Comparison of ENCODE assay signal across 16 cellular contexts in the genomic region with DNA sequence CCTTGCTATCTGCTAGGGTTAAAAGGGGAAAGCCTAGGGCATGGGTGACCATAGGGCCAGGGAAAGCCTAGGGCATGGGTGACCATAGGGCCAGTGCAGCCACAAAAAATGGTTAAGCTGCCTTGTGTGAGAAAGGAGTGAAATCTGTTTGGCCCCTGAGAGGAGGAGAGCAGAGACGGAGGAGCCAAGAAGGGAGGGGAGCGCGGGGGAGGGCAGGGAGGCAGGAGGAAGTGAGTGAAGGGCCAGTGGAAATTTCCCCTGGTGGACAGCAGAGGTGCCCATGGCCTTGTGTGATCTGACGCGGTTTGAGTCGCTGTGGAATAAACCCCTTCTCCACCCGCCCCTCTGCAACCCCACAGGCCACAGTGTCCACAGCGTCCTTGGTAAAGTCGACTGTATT. TPM values are rescaled to one million over a fixed set of nuclear protein-coding genes. Genes with fewer than 3 reads are reported as not detected.
DNase-seq lines count a peak whose midpoint lies in the region; ATAC-seq and TF ChIP-seq lines count a peak whose summit lies in the region.
"Had no signal": no experiment of that assay in that cellular context is flagged by ENCODE, and none has a peak within 500 bp of the region (broad histone marks: within the 10 kb centered on the region; RNA-seq: fewer than 3 reads in every experiment).

No MANE protein-coding gene starts in this region.

- H3K4me3 ChIP-seq in BLaER1 treated with 17β-estradiol and CSF1 and Interleukin-3, amounts not matched to agents 10 nM and 100 nM, result no peak overlapping the region
- no peak overlapping the region for H3K4me3 ChIP-seq in sigmoid colon
- H3K4me3 ChIP-seq: A549 had no signal

- no peaks in the 10 kb centered on the region for H3K9me3 Mint-ChIP-seq in chondrocyte (ENCODE audit: low read depth)
- H3K9me3 Mint-ChIP-seq in activated T-cell treated with anti-CD3 and anti-CD28 coated beads, Interleukin-2, amount 50 U/mL, for 72 hours, result no peaks in the 10 kb centered on the region
- H3K9me3 Mint-ChIP-seq: CD8-positive, alpha-beta memory T cell had no signal

- no peak for TF ChIP-seq EP300 in sigmoid colon (IDR thresholded peaks at IDR 0.05)

- no peaks in the 10 kb centered on the region for H3K36me3 ChIP-seq in BLaER1 treated with 17β-estradiol and CSF1 and Interleukin-3, amounts not matched to agents 10 nM and 100 nM
- H3K36me3 ChIP-seq in sigmoid colon, result no peaks in the 10 kb centered on the region

- H3K4me2 ChIP-seq in BLaER1 treated with 17β-estradiol and CSF1 and Interleukin-3, amounts not matched to agents 10 nM and 100 nM, result peak overlapping the region in 9 of 11 experiments; percentile 4 to 40 (median 23); a peak in 7 of 22 replicates
- H3K4me2 ChIP-seq: A549 had no signal

- no peaks in the 10 kb centered on the region for H3K36me3 Mint-ChIP-seq in chondrocyte (ENCODE audit: low read depth)
- H3K36me3 Mint-ChIP-seq in activated T-cell treated with anti-CD3 and anti-CD28 coated beads, Interleukin-2, amount 50 U/mL, for 72 hours (ENCODE audit: insufficient read depth in 2 of 2), result no peaks in the 10 kb centered on the region
- H3K36me3 Mint-ChIP-seq: CD8-positive, alpha-beta memory T cell had no signal

- H3K27ac ChIP-seq in BLaER1 treated with 17β-estradiol and CSF1 and Interleukin-3, amounts not matched to agents 10 nM and 100 nM, result no peak overlapping the region
- H3K27ac ChIP-seq in sigmoid colon, result no peak overlapping the region
- H3K27ac ChIP-seq: A549 had no signal

- no peaks in the 10 kb centered on the region for H3K9me3 ChIP-seq in BLaER1 treated with 17β-estradiol and CSF1 and Interleukin-3, amounts not matched to agents 10 nM and 100 nM (replicated peaks in 1 of 11)
- no peaks in the 10 kb centered on the region for H3K9me3 ChIP-seq in sigmoid colon
- H3K9me3 ChIP-seq: A549 had no signal

- TF ChIP-seq CTCF in chondrocyte (IDR thresholded peaks at IDR 0.05) (no peak), sigmoid colon (IDR thresholded peaks at IDR 0.05) (no peak)

- no peaks in the 10 kb centered on the region for H3K27me3 Mint-ChIP-seq in chondrocyte (ENCODE audit: low read depth)
- no peaks in the 10 kb centered on the region for H3K27me3 Mint-ChIP-seq in activated T-cell treated with anti-CD3 and anti-CD28 coated beads, Interleukin-2, amount 50 U/mL, for 72 hours (ENCODE audit: low read depth)

- peak; percentile 54 for DNase-seq in Ammon's horn (ENCODE audit: low spot score)
- peak; percentile 29 for DNase-seq in chondrocyte (ENCODE audit: low spot score)
- peak; percentile 63 for DNase-seq in sigmoid colon
- DNase-seq in activated T-cell treated with anti-CD3 and anti-CD28 coated beads, Interleukin-2, amount 50 U/mL, for 72 hours, result no peak
- DNase-seq: CD8-positive, alpha-beta memory T cell; DMS53; GF-D8 had no signal

- intact Hi-C loops in sigmoid colon (cut with DNase I), result no loop called here

- no peaks in the 10 kb centered on the region; a peak in 2 of 22 replicates for H4K20me1 ChIP-seq in BLaER1 treated with 17β-estradiol and CSF1 and Interleukin-3, amounts not matched to agents 10 nM and 100 nM

- H3K4me1 ChIP-seq in BLaER1 treated with 17β-estradiol and CSF1 and Interleukin-3, amounts not matched to agents 10 nM and 100 nM, result peaks cover 22 to 82% (median 52%) of the 10 kb centered on the region in 10 experiments
- peaks cover 0 to 27% (median 22%) of the 10 kb centered on the region in 4 donors for H3K4me1 ChIP-seq in sigmoid colon
- H3K4me1 ChIP-seq: A549 had no signal

- WGBS in sigmoid colon, 2 donors, result 87 to 88% methylated on average over 9 of the region's 9 CpGs

- peaks cover 2% of the 10 kb centered on the region for H3K4me1 Mint-ChIP-seq in chondrocyte (ENCODE audit: low read depth)
- peaks cover 2% of the 10 kb centered on the region for H3K4me1 Mint-ChIP-seq in activated T-cell treated with anti-CD3 and anti-CD28 coated beads, Interleukin-2, amount 50 U/mL, for 72 hours (ENCODE audit: low read depth)

- no peak for TF ChIP-seq POLR2A in sigmoid colon (IDR thresholded peaks at IDR 0.05)

- H3K9ac ChIP-seq in BLaER1 treated with 17β-estradiol and CSF1 and Interleukin-3, amounts not matched to agents 10 nM and 100 nM, result no peak overlapping the region

- H3K27ac Mint-ChIP-seq in chondrocyte (ENCODE audit: unreplicated experiment), result no peak overlapping the region
- no peak overlapping the region for H3K27ac Mint-ChIP-seq in activated T-cell treated with anti-CD3 and anti-CD28 coated beads, Interleukin-2, amount 50 U/mL, for 72 hours

- no peak overlapping the region for H3K4me3 Mint-ChIP-seq in chondrocyte (ENCODE audit: unreplicated experiment)
- no peak overlapping the region for H3K4me3 Mint-ChIP-seq in activated T-cell treated with anti-CD3 and anti-CD28 coated beads, Interleukin-2, amount 50 U/mL, for 72 hours
- H3K4me3 Mint-ChIP-seq: CD8-positive, alpha-beta memory T cell had no signal

- ATAC-seq in activated T-cell treated with anti-CD3 and anti-CD28 coated beads, Interleukin-2, amount 50 U/mL, for 72 hours (replicated peaks in 1 of 2), result no peak
- ATAC-seq in GM18519 (IDR thresholded peaks at IDR 0.05; ENCODE audit: low FRiP score, unreplicated experiment) (no peak), HG03432 (IDR thresholded peaks at IDR 0.05; ENCODE audit: unreplicated experiment) (no peak)
- ATAC-seq: A549, HCT116 had no signal

- H3K27me3 ChIP-seq in BLaER1 treated with 17β-estradiol and CSF1 and Interleukin-3, amounts not matched to agents 10 nM and 100 nM, result peaks cover 0 to 12% (median 4%) of the 10 kb centered on the region in 11 experiments; a peak in 7 of 22 replicates
- peaks cover 0 to 10% (median 0%) of the 10 kb centered on the region in 3 donors for H3K27me3 ChIP-seq in sigmoid colon

RNA-seq across cellular contexts. Expression of a gene that starts 0.6 kb away (rescaled TPM):
- total RNA-seq in chondrocyte, result not detected in 3 replicates
- total RNA-seq in sigmoid colon, result under 1 TPM; 0.14 to 0.83 (median 0.60) TPM
- polyA plus RNA-seq in sigmoid colon, result under 1 TPM in 1 of 3 donors, not detected in 2; 0.12 TPM
- total RNA-seq in activated T-cell treated with anti-CD3 and anti-CD28 coated beads, Interleukin-2, amount 50 U/mL, for 72 hours, result not detected
- total RNA-seq: CD8-positive, alpha-beta memory T cell; HT1080 had no signal
- polyA plus RNA-seq: AG04450; BJ; CD8-positive, alpha-beta memory T cell had no signal

RNA-seq across cellular contexts. Expression of a gene that starts 10.4 kb away (rescaled TPM):
- total RNA-seq in chondrocyte (0.20 TPM in 1 of 3 replicates, not detected in the others), sigmoid colon (not detected)
- polyA plus RNA-seq in sigmoid colon, result under 1 TPM in 1 of 3 donors, not detected in 2; 0.09 TPM
- total RNA-seq in activated T-cell treated with anti-CD3 and anti-CD28 coated beads, Interleukin-2, amount 50 U/mL, for 72 hours, result not detected
- total RNA-seq: CD8-positive, alpha-beta memory T cell; HT1080 had no signal
- polyA plus RNA-seq: A549; AG04450; BJ; CD8-positive, alpha-beta memory T cell had no signal

RNA-seq across cellular contexts. Expression of a gene that starts 21.6 kb away (rescaled TPM):
- total RNA-seq in chondrocyte (not detected in 3 replicates), sigmoid colon (not detected)
- polyA plus RNA-seq in sigmoid colon, result not detected
- not detected for total RNA-seq in activated T-cell treated with anti-CD3 and anti-CD28 coated beads, Interleukin-2, amount 50 U/mL, for 72 hours
- total RNA-seq: CD8-positive, alpha-beta memory T cell; H1; HT1080 had no signal
- polyA plus RNA-seq: A549; AG04450; BJ; CD8-positive, alpha-beta memory T cell; H1 had no signal

RNA-seq across cellular contexts. Expression of a gene that starts 53.2 kb away (rescaled TPM):
- 25.7 to 31.0 TPM (median 28.4 TPM) in 3 replicates for total RNA-seq in chondrocyte
- 10 to 100 TPM; 14.1 to 42.6 (median 27.0) TPM for total RNA-seq in sigmoid colon
- polyA plus RNA-seq in sigmoid colon, result 10 to 100 TPM in 1 of 3 donors, 1 to 10 TPM in 2; 4.8 to 22.5 (median 8.3) TPM
- 100 to 1,000 TPM; 121 to 150 TPM for total RNA-seq in activated T-cell treated with anti-CD3 and anti-CD28 coated beads, Interleukin-2, amount 50 U/mL, for 72 hours

Comparison
In these comparisons a context has a peak if more than half of its experiments do, and no peak if none do; other contexts are left out.
1. DNase-seq: peak in Ammon's horn (single experiment), chondrocyte (single experiment) and sigmoid colon (single experiment); none in activated T-cell treated with anti-CD3 and anti-CD28 coated beads, Interleukin-2, amount 50 U/mL, for 72 hours (0 of 2).